In genomic region chr5:2752875-2753435, GRCh38 we compare ENCODE assay signal across 1 cellular context.
TF ChIP-seq lines count a peak whose summit lies in the region.

No MANE protein-coding gene starts in this region.

TF ChIP-seq in H1, 55 proteins besides CTCF, POLR2A, EP300 and RAD21 (continued from another document):
- peak; percentile 2 for TF ChIP-seq RNF2 (IDR thresholded peaks at IDR 0.05; ENCODE audit: borderline replicate concordance, low read depth, low read length, missing control alignments, poor library complexity, severe bottlenecking)
- no peak for TF ChIP-seq RBBP5 (IDR thresholded peaks at IDR 0.05; ENCODE audit: borderline replicate concordance, low read depth, low read length)
